1 cellular context compared by ENCODE assay signal in the genomic region with DNA sequence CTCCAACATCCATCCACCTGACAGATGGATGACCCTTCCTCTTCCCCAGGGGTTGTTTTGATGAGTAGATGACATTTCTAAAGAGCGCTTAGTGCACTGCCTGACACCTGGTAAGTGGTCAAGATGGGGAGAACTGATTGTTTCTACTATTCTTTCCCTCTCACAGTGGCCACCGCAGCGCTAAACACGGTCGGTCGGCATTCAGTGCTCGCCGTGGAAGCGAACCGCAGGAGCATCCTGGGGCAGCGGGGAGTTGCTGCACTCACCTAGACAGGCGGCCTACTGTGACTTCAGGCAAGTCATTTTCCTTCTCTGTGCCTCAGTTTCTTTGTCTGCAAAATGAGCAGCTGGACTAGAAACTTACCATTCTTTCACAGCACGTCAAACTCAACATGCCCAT.
TF ChIP-seq lines count a peak whose summit lies in the region.

No MANE protein-coding gene starts in this region.

TF ChIP-seq in K562, 482 proteins besides CTCF, POLR2A, EP300 and RAD21:
- no peak for TF ChIP-seq CEBPG (CRISPR knock-in tag; IDR thresholded peaks at IDR 0.05)
- no peak for TF ChIP-seq CEBPG (tag; conservative IDR thresholded peaks at IDR 0.05 in 1 of 2, IDR thresholded peaks at IDR 0.05 in 1 of 2)
- TF ChIP-seq RBM17 (IDR thresholded peaks at IDR 0.05; ENCODE audit: borderline replicate concordance, low read depth, low read length), result no peak
- TF ChIP-seq PKNOX1 (IDR thresholded peaks at IDR 0.05), result 0 out of 2 replicates have a peak, but pooled peaks have one; percentile 19
- TF ChIP-seq ZNF764 (CRISPR knock-in tag; IDR thresholded peaks at IDR 0.05; ENCODE audit: low read depth), result no peak
- no peak for TF ChIP-seq ZNF24 (IDR thresholded peaks at IDR 0.05)
- peak; percentile 22 for TF ChIP-seq MEIS2 (IDR thresholded peaks at IDR 0.05; ENCODE audit: partially characterized antibody)
- no peak for TF ChIP-seq TGIF2 (CRISPR knock-in tag; IDR thresholded peaks at IDR 0.05)
- peak; percentile 62; the same call in 1 of the 2 replicates for TF ChIP-seq ZBTB33 (CRISPR knock-in tag; IDR thresholded peaks at IDR 0.05)
- no peak for TF ChIP-seq HNRNPK (IDR thresholded peaks at IDR 0.05; ENCODE audit: low read depth, low read length, poor library complexity, severe bottlenecking)
- no peak for TF ChIP-seq ZFP30 (CRISPR knock-in tag; IDR thresholded peaks at IDR 0.05; ENCODE audit: borderline replicate concordance)
TF ChIP-seq in K562: peak in this region for 3.
